In the genomic region with DNA sequence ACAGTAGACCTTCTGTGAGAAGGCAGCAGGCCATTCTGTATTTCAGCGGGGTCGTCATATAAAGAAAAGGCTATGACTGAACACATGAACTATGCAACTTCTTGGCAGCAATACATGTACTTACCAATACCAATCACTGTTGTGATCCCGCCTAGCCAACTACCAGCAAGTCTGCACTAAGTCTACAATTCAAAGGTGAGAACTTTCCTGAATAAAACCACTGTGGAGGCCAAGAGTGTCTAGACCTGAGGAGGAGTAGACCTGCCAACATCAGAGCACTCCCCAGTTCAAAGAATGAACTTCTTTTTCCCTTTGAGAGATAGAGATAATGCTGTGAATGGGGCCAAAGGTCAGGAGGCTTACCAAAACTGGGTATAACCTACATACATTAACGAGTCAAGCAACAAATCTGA, we compare ENCODE assay signal across 1 cellular context.
TF ChIP-seq lines count a peak whose summit lies in the region.

No MANE protein-coding gene starts in this region.

TF ChIP-seq in HepG2, 621 proteins besides CTCF, POLR2A, EP300 and RAD21 (continued from another document and continues in another):
- TF ChIP-seq, protein P1, sequence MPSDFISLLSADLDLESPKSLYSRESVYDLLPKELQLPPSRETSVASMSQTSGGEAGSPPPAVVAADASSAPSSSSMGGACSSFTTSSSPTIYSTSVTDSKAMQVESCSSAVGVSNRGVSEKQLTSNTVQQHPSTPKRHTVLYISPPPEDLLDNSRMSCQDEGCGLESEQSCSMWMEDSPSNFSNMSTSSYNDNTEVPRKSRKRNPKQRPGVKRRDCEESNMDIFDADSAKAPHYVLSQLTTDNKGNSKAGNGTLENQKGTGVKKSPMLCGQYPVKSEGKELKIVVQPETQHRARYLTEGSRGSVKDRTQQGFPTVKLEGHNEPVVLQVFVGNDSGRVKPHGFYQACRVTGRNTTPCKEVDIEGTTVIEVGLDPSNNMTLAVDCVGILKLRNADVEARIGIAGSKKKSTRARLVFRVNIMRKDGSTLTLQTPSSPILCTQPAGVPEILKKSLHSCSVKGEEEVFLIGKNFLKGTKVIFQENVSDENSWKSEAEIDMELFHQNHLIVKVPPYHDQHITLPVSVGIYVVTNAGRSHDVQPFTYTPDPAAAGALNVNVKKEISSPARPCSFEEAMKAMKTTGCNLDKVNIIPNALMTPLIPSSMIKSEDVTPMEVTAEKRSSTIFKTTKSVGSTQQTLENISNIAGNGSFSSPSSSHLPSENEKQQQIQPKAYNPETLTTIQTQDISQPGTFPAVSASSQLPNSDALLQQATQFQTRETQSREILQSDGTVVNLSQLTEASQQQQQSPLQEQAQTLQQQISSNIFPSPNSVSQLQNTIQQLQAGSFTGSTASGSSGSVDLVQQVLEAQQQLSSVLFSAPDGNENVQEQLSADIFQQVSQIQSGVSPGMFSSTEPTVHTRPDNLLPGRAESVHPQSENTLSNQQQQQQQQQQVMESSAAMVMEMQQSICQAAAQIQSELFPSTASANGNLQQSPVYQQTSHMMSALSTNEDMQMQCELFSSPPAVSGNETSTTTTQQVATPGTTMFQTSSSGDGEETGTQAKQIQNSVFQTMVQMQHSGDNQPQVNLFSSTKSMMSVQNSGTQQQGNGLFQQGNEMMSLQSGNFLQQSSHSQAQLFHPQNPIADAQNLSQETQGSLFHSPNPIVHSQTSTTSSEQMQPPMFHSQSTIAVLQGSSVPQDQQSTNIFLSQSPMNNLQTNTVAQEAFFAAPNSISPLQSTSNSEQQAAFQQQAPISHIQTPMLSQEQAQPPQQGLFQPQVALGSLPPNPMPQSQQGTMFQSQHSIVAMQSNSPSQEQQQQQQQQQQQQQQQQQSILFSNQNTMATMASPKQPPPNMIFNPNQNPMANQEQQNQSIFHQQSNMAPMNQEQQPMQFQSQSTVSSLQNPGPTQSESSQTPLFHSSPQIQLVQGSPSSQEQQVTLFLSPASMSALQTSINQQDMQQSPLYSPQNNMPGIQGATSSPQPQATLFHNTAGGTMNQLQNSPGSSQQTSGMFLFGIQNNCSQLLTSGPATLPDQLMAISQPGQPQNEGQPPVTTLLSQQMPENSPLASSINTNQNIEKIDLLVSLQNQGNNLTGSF (CRISPR knock-in tag; IDR thresholded peaks at IDR 0.05): no peak
- TF ChIP-seq SOX6 (IDR thresholded peaks at IDR 0.05) (no peak), SOX6 (CRISPR knock-in tag; IDR thresholded peaks at IDR 0.05) (peak; percentile 64), TCF7L2 (IDR thresholded peaks at IDR 0.05; ENCODE audit: low read depth, low read length) (peak; percentile 52; the same call in 1 of the 2 replicates), ZNF75D (CRISPR knock-in tag; IDR thresholded peaks at IDR 0.05; ENCODE audit: borderline replicate concordance) (no peak), RBAK (CRISPR knock-in tag; IDR thresholded peaks at IDR 0.05) (no peak), BCL6 (CRISPR knock-in tag; IDR thresholded peaks at IDR 0.05) (peak; percentile 83), NR2F6 (IDR thresholded peaks at IDR 0.05) (peak; percentile 90), NR2F6 (CRISPR knock-in tag; IDR thresholded peaks at IDR 0.05) (peak; percentile 81), SP5 (CRISPR knock-in tag; IDR thresholded peaks at IDR 0.05; ENCODE audit: borderline replicate concordance, low read depth) (0 out of 2 replicates have a peak, but pooled peaks have one; percentile 10), JDP2 (CRISPR knock-in tag; IDR thresholded peaks at IDR 0.05; ENCODE audit: borderline replicate concordance) (no peak), TBX2 (CRISPR knock-in tag; IDR thresholded peaks at IDR 0.05; ENCODE audit: borderline replicate concordance) (peak; percentile 83), HNF4G (IDR thresholded peaks at IDR 0.05; ENCODE audit: borderline replicate concordance, low read depth, low read length) (peak; percentile 79), HNF4G (CRISPR knock-in tag; IDR thresholded peaks at IDR 0.05; ENCODE audit: borderline replicate concordance, low read depth) (no peak), TCF7 (IDR thresholded peaks at IDR 0.05; ENCODE audit: low read depth) (peak; percentile 71; the same call in 1 of the 2 replicates), HOXA3 (CRISPR knock-in tag; IDR thresholded peaks at IDR 0.05) (0 out of 2 replicates have a peak, but pooled peaks have one; percentile 12), ZMYM4 (CRISPR knock-in tag; IDR thresholded peaks at IDR 0.05) (peak; percentile 54; the same call in 1 of the 2 replicates), HNF4A (CRISPR knock-in tag; IDR thresholded peaks at IDR 0.05) (peak; percentile 80), ZNF614 (CRISPR knock-in tag; IDR thresholded peaks at IDR 0.05; ENCODE audit: borderline replicate concordance) (0 out of 2 replicates have a peak, but pooled peaks have one; percentile 51), TBL1XR1 (IDR thresholded peaks at IDR 0.05; ENCODE audit: borderline replicate concordance, low read length, partially characterized antibody) (peak; percentile 32), ZNF263 (CRISPR knock-in tag; IDR thresholded peaks at IDR 0.05) (peak; percentile 88), ZNF772 (CRISPR knock-in tag; IDR thresholded peaks at IDR 0.05) (no peak), ZNF350 (CRISPR knock-in tag; IDR thresholded peaks at IDR 0.05; ENCODE audit: borderline replicate concordance, low read depth) (no peak)
- TF ChIP-seq, protein P2, sequence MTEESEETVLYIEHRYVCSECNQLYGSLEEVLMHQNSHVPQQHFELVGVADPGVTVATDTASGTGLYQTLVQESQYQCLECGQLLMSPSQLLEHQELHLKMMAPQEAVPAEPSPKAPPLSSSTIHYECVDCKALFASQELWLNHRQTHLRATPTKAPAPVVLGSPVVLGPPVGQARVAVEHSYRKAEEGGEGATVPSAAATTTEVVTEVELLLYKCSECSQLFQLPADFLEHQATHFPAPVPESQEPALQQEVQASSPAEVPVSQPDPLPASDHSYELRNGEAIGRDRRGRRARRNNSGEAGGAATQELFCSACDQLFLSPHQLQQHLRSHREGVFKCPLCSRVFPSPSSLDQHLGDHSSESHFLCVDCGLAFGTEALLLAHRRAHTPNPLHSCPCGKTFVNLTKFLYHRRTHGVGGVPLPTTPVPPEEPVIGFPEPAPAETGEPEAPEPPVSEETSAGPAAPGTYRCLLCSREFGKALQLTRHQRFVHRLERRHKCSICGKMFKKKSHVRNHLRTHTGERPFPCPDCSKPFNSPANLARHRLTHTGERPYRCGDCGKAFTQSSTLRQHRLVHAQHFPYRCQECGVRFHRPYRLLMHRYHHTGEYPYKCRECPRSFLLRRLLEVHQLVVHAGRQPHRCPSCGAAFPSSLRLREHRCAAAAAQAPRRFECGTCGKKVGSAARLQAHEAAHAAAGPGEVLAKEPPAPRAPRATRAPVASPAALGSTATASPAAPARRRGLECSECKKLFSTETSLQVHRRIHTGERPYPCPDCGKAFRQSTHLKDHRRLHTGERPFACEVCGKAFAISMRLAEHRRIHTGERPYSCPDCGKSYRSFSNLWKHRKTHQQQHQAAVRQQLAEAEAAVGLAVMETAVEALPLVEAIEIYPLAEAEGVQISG (CRISPR knock-in tag; IDR thresholded peaks at IDR 0.05): no peak
- TF ChIP-seq, protein P3, sequence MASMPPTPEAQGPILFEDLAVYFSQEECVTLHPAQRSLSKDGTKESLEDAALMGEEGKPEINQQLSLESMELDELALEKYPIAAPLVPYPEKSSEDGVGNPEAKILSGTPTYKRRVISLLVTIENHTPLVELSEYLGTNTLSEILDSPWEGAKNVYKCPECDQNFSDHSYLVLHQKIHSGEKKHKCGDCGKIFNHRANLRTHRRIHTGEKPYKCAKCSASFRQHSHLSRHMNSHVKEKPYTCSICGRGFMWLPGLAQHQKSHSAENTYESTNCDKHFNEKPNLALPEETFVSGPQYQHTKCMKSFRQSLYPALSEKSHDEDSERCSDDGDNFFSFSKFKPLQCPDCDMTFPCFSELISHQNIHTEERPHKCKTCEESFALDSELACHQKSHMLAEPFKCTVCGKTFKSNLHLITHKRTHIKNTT (CRISPR knock-in tag; IDR thresholded peaks at IDR 0.05): no peak
- TF ChIP-seq, protein P4, sequence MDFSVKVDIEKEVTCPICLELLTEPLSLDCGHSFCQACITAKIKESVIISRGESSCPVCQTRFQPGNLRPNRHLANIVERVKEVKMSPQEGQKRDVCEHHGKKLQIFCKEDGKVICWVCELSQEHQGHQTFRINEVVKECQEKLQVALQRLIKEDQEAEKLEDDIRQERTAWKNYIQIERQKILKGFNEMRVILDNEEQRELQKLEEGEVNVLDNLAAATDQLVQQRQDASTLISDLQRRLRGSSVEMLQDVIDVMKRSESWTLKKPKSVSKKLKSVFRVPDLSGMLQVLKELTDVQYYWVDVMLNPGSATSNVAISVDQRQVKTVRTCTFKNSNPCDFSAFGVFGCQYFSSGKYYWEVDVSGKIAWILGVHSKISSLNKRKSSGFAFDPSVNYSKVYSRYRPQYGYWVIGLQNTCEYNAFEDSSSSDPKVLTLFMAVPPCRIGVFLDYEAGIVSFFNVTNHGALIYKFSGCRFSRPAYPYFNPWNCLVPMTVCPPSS (IDR thresholded peaks at IDR 0.05): no peak
- TF ChIP-seq, protein P5, sequence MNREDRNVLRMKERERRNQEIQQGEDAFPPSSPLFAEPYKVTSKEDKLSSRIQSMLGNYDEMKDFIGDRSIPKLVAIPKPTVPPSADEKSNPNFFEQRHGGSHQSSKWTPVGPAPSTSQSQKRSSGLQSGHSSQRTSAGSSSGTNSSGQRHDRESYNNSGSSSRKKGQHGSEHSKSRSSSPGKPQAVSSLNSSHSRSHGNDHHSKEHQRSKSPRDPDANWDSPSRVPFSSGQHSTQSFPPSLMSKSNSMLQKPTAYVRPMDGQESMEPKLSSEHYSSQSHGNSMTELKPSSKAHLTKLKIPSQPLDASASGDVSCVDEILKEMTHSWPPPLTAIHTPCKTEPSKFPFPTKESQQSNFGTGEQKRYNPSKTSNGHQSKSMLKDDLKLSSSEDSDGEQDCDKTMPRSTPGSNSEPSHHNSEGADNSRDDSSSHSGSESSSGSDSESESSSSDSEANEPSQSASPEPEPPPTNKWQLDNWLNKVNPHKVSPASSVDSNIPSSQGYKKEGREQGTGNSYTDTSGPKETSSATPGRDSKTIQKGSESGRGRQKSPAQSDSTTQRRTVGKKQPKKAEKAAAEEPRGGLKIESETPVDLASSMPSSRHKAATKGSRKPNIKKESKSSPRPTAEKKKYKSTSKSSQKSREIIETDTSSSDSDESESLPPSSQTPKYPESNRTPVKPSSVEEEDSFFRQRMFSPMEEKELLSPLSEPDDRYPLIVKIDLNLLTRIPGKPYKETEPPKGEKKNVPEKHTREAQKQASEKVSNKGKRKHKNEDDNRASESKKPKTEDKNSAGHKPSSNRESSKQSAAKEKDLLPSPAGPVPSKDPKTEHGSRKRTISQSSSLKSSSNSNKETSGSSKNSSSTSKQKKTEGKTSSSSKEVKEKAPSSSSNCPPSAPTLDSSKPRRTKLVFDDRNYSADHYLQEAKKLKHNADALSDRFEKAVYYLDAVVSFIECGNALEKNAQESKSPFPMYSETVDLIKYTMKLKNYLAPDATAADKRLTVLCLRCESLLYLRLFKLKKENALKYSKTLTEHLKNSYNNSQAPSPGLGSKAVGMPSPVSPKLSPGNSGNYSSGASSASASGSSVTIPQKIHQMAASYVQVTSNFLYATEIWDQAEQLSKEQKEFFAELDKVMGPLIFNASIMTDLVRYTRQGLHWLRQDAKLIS (CRISPR knock-in tag; IDR thresholded peaks at IDR 0.05): no peak
- TF ChIP-seq, protein P6, sequence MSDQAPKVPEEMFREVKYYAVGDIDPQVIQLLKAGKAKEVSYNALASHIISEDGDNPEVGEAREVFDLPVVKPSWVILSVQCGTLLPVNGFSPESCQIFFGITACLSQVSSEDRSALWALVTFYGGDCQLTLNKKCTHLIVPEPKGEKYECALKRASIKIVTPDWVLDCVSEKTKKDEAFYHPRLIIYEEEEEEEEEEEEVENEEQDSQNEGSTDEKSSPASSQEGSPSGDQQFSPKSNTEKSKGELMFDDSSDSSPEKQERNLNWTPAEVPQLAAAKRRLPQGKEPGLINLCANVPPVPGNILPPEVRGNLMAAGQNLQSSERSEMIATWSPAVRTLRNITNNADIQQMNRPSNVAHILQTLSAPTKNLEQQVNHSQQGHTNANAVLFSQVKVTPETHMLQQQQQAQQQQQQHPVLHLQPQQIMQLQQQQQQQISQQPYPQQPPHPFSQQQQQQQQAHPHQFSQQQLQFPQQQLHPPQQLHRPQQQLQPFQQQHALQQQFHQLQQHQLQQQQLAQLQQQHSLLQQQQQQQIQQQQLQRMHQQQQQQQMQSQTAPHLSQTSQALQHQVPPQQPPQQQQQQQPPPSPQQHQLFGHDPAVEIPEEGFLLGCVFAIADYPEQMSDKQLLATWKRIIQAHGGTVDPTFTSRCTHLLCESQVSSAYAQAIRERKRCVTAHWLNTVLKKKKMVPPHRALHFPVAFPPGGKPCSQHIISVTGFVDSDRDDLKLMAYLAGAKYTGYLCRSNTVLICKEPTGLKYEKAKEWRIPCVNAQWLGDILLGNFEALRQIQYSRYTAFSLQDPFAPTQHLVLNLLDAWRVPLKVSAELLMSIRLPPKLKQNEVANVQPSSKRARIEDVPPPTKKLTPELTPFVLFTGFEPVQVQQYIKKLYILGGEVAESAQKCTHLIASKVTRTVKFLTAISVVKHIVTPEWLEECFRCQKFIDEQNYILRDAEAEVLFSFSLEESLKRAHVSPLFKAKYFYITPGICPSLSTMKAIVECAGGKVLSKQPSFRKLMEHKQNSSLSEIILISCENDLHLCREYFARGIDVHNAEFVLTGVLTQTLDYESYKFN (CRISPR knock-in tag; conservative IDR thresholded peaks at IDR 0.05): peak; percentile 44; the same call in 1 of the 2 replicates
- TF ChIP-seq, protein P7, sequence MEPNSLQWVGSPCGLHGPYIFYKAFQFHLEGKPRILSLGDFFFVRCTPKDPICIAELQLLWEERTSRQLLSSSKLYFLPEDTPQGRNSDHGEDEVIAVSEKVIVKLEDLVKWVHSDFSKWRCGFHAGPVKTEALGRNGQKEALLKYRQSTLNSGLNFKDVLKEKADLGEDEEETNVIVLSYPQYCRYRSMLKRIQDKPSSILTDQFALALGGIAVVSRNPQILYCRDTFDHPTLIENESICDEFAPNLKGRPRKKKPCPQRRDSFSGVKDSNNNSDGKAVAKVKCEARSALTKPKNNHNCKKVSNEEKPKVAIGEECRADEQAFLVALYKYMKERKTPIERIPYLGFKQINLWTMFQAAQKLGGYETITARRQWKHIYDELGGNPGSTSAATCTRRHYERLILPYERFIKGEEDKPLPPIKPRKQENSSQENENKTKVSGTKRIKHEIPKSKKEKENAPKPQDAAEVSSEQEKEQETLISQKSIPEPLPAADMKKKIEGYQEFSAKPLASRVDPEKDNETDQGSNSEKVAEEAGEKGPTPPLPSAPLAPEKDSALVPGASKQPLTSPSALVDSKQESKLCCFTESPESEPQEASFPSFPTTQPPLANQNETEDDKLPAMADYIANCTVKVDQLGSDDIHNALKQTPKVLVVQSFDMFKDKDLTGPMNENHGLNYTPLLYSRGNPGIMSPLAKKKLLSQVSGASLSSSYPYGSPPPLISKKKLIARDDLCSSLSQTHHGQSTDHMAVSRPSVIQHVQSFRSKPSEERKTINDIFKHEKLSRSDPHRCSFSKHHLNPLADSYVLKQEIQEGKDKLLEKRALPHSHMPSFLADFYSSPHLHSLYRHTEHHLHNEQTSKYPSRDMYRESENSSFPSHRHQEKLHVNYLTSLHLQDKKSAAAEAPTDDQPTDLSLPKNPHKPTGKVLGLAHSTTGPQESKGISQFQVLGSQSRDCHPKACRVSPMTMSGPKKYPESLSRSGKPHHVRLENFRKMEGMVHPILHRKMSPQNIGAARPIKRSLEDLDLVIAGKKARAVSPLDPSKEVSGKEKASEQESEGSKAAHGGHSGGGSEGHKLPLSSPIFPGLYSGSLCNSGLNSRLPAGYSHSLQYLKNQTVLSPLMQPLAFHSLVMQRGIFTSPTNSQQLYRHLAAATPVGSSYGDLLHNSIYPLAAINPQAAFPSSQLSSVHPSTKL (CRISPR knock-in tag; IDR thresholded peaks at IDR 0.05): peak; percentile 65
- TF ChIP-seq, protein P8, sequence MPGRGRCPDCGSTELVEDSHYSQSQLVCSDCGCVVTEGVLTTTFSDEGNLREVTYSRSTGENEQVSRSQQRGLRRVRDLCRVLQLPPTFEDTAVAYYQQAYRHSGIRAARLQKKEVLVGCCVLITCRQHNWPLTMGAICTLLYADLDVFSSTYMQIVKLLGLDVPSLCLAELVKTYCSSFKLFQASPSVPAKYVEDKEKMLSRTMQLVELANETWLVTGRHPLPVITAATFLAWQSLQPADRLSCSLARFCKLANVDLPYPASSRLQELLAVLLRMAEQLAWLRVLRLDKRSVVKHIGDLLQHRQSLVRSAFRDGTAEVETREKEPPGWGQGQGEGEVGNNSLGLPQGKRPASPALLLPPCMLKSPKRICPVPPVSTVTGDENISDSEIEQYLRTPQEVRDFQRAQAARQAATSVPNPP (CRISPR knock-in tag; IDR thresholded peaks at IDR 0.05): 0 out of 2 replicates have a peak, but pooled peaks have one; percentile 31
